In genomic region chr15:88638626-88639372, GRCh38 we compare ENCODE assay signal across 8 cellular contexts. TPM values are rescaled to one million over a fixed set of nuclear protein-coding genes. Genes with fewer than 3 reads are reported as not detected.
DNase-seq lines count a peak whose midpoint lies in the region; ATAC-seq and TF ChIP-seq lines count a peak whose summit lies in the region.

Gene ISG20 (plus strand): TSS chr15:88639016. CDS start chr15:88639367, 351 bp downstream.

- peaks cover 72% of the 10 kb centered on the region for H3K79me2 ChIP-seq in DOHH2 (ENCODE audit: control insufficient read depth, low read length)

- H3K4me1 ChIP-seq in DOHH2 (ENCODE audit: control insufficient read depth, low read length): peaks cover 94% of the 10 kb centered on the region

- H3K4me3 ChIP-seq in DOHH2 (ENCODE audit: low read length): peak within 1 kb of the TSS; percentile 87
- peak within 1 kb of the TSS; percentile 57 for H3K4me3 ChIP-seq in Jurkat, Clone E6-1 (ENCODE audit: low read length)
- H3K4me3 ChIP-seq in fibroblast of the aortic adventitia (ENCODE audit: low read depth, low read length): peak within 1 kb of the TSS; percentile 65

- H3K9me3 ChIP-seq in DOHH2 (ENCODE audit: control insufficient read depth, insufficient read depth, low read length): no peaks in the 10 kb centered on the region

- peak; percentile 30 for TF ChIP-seq CTCF in DOHH2 (IDR thresholded peaks at IDR 0.05; ENCODE audit: low read depth, low read length, poor library complexity, severe bottlenecking)
- TF ChIP-seq CTCF in fibroblast of the aortic adventitia (IDR thresholded peaks at IDR 0.05; ENCODE audit: insufficient read depth, low read length): peak; percentile 54
- TF ChIP-seq CTCF in nephron progenitor cell (IDR thresholded peaks at IDR 0.05): no peak

- H3K27ac Mint-ChIP-seq in nephron progenitor cell: peak within 1 kb of the TSS; percentile 54
- H3K27ac Mint-ChIP-seq in stimulated activated naive CD8-positive, alpha-beta T cell treated with anti-CD3 and anti-CD28 coated beads, Interleukin-15, amount 100 ng/mL, for 72 hours: peak within 1 kb of the TSS; percentile 96

- DNase-seq in Jurkat, Clone E6-1 (ENCODE audit: low read depth, low spot score): peak; percentile 94
- peak; percentile 94 for DNase-seq in activated T-helper 9 cell treated with anti-CD3 and anti-CD28 coated beads, Interleukin-2, amount 50 U/mL, for 16 hours (ENCODE audit: low read depth)
- DNase-seq in fibroblast of the aortic adventitia (ENCODE audit: low read depth) (peak; percentile 97), nephron progenitor cell (peak; percentile 38)
- peak; percentile 94 to 99 for DNase-seq in stimulated activated naive CD8-positive, alpha-beta T cell treated with anti-CD3 and anti-CD28 coated beads, Interleukin-15, amount 100 ng/mL, for 72 hours

- no peaks in the 10 kb centered on the region for H4K20me1 ChIP-seq in DOHH2 (ENCODE audit: control insufficient read depth, insufficient read depth, low read depth, low read length)

- peak within 1 kb of the TSS; percentile 67 for H3K4me3 Mint-ChIP-seq in nephron progenitor cell
- H3K4me3 Mint-ChIP-seq in stimulated activated naive CD8-positive, alpha-beta T cell treated with anti-CD3 and anti-CD28 coated beads, Interleukin-15, amount 100 ng/mL, for 72 hours: peak within 1 kb of the TSS; percentile 87 to 89

- no peaks in the 10 kb centered on the region for H3K9me3 Mint-ChIP-seq in nephron progenitor cell
- H3K9me3 Mint-ChIP-seq in stimulated activated naive CD8-positive, alpha-beta T cell treated with anti-CD3 and anti-CD28 coated beads, Interleukin-15, amount 100 ng/mL, for 72 hours: no peaks in the 10 kb centered on the region

- H3K27me3 Mint-ChIP-seq in nephron progenitor cell (ENCODE audit: low read depth, poor library complexity): peaks cover 12% of the 10 kb centered on the region
- no peaks in the 10 kb centered on the region for H3K27me3 Mint-ChIP-seq in stimulated activated naive CD8-positive, alpha-beta T cell treated with anti-CD3 and anti-CD28 coated beads, Interleukin-15, amount 100 ng/mL, for 72 hours

- TF ChIP-seq POLR2A in Raji (IDR thresholded peaks at IDR 0.05; ENCODE audit: insufficient read depth, low read depth, low read length): peak; percentile 94

- no peaks in the 10 kb centered on the region for H3K9me2 ChIP-seq in DOHH2 (replicated peaks; ENCODE audit: control insufficient read depth, low read length)

- H3K27ac ChIP-seq in DOHH2 (ENCODE audit: low read depth, low read length): peak within 1 kb of the TSS; percentile 97

- H3K36me3 Mint-ChIP-seq in nephron progenitor cell (ENCODE audit: low read depth): peaks cover 9% of the 10 kb centered on the region

- H3F3A ChIP-seq in DOHH2 (ENCODE audit: control insufficient read depth, insufficient read depth): peaks cover 74% of the 10 kb centered on the region

- peaks cover 33% of the 10 kb centered on the region for H3K4me1 Mint-ChIP-seq in nephron progenitor cell
- peaks cover 77% of the 10 kb centered on the region for H3K4me1 Mint-ChIP-seq in stimulated activated naive CD8-positive, alpha-beta T cell treated with anti-CD3 and anti-CD28 coated beads, Interleukin-15, amount 100 ng/mL, for 72 hours

- peaks cover 73% of the 10 kb centered on the region for H3K36me3 ChIP-seq in DOHH2 (ENCODE audit: control insufficient read depth, low read length)

- H3K4me2 ChIP-seq in DOHH2 (ENCODE audit: low read length): peak within 1 kb of the TSS; percentile 99

- H3K27me3 ChIP-seq in DOHH2 (ENCODE audit: control insufficient read depth, low read length): no peaks in the 10 kb centered on the region

- ATAC-seq in GM21717 (IDR thresholded peaks at IDR 0.05; ENCODE audit: unreplicated experiment): peak; percentile 67
- peak; percentile 89 for ATAC-seq in stimulated activated naive CD8-positive, alpha-beta T cell treated with anti-CD3 and anti-CD28 coated beads, Interleukin-15, amount 100 ng/mL, for 72 hours

RNA-seq across cellular contexts. Expression of gene ISG20, which starts in this region (rescaled TPM):
- polyA plus RNA-seq in Jurkat, Clone E6-1 (2012; ENCODE audit: insufficient read depth, insufficient read length): 33.0 TPM
- total RNA-seq in fibroblast of the aortic adventitia (ENCODE audit: low replicate concordance): 1.9 and 6.6 TPM in 2 replicates

Comparison
In these comparisons a context has a peak if more than half of its experiments do, and no peak if none do; other contexts are left out.
1. Peak in every context shown above with its lines: DNase-seq, ATAC-seq, H3K4me3 ChIP-seq and H3K27ac ChIP-seq.
2. DNase-seq: peak in every context shown above with its lines; median percentile 97 in fibroblast of the aortic adventitia; 96 in stimulated activated naive CD8-positive, alpha-beta T cell treated with anti-CD3 and anti-CD28 coated beads, Interleukin-15, amount 100 ng/mL, for 72 hours; 94 in Jurkat, Clone E6-1; 94 in activated T-helper 9 cell treated with anti-CD3 and anti-CD28 coated beads, Interleukin-2, amount 50 U/mL, for 16 hours; 38 in nephron progenitor cell.